1 cellular context compared by ENCODE assay signal in genomic region chr19:58531052-58531600, GRCh38.
TF ChIP-seq lines count a peak whose summit lies in the region.

No MANE protein-coding gene starts in this region.

TF ChIP-seq in GM12878, 131 proteins besides CTCF, POLR2A, EP300 and RAD21:
- TF ChIP-seq SMAD1 (IDR thresholded peaks at IDR 0.05; ENCODE audit: low read depth, partially characterized antibody) (no peak), RUNX3 (IDR thresholded peaks at IDR 0.05; ENCODE audit: low read length) (peak; percentile 25; the same call in 1 of the 2 replicates)
